8 cellular contexts compared by ENCODE assay signal in the genomic region with DNA sequence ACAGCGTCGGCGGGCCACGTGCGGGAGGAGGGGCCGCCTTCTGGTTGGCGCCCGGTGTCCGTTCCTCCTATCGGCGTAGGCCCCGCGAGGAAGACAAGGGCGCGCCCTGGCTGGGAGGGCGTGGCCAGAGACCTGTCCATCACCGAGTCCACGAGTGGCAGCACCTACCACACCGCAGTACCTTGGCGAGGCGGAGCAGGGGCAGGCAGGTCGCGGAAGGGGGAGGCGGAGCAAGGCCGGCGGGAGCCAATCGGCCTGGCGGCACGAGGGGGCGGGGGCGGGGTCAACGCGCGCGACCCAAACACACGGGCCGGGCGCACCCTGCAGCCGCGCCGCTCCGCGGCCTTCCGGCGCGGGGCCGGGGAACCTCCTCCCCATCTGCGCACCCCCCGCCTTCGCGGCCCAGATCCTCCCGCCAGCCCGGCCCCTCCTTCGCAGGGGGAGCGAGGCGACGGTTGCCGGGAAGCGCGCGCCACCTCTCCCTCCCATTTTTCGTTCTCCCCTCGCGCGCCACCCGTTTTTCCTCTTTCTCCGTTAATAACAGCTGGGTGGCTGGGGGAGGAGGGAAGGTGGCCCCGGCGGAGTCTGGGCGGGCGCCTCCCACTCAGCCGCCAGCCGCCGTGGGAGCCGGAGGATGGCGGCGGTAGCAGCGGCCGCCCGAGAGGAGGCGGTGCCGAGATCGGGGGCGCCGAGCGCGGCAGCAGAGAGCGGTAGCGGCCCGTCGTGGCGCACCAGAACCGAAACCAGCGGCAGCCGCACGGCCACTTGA. TPM values are rescaled to one million over a fixed set of nuclear protein-coding genes. Genes with fewer than 3 reads are reported as not detected.
A peak's percentile ranks its signal among the peaks of the same experiment; 100 is the strongest.
DNase-seq lines count a peak whose midpoint lies in the region; ATAC-seq and TF ChIP-seq lines count a peak whose summit lies in the region.

A gene (plus strand): TSS at position 300 of the 769 bp plus-strand sequence. CDS start 761 bp downstream, outside the sequence.

- WGBS in adipose tissue, 3 donors = 0 to 1% (median 0%) methylated on average over 50 to 96 of the region's 96 CpGs
- WGBS in heart left ventricle, 4 donors = 0 to 1% (median 0%) methylated on average over 46 to 96 of the region's 96 CpGs
- WGBS in upper lobe of left lung, 2 donors = 0% methylated on average over 33 to 68 of the region's 96 CpGs

- DNase-seq in NCI-H1417 treated with DMSO at 0.1 percent for 48 hours (lab: John Stamatoyannopoulos, UW) = peak; percentile 96
- DNase-seq in SW480 (ENCODE audit: low spot score) = peak; percentile 100
- peak; percentile 98 to 100 (median 99) for DNase-seq in heart left ventricle
- peak; percentile 87 to 99 (median 93) for DNase-seq in posterior cingulate gyrus
- peak; percentile 99 to 100 for DNase-seq in upper lobe of left lung

- H3K27me3 ChIP-seq in heart left ventricle (no peaks in the 10 kb centered on the region), upper lobe of left lung (no peaks in the 10 kb centered on the region)

- TF ChIP-seq CTCF in GM12875 (IDR thresholded peaks at IDR 0.05; ENCODE audit: borderline replicate concordance, insufficient read depth, low read depth, low read length) (peak; percentile 43; the same call in 1 of the 2 replicates), heart left ventricle (IDR thresholded peaks at IDR 0.05) (peak; percentile 19 to 80 (median 54)), upper lobe of left lung (IDR thresholded peaks at IDR 0.05) (peak; percentile 32 to 77 (median 70))

- H3K4me1 ChIP-seq in heart left ventricle = peaks cover 0 to 44% (median 23%) of the 10 kb centered on the region in 12 donors
- peaks cover 3 to 29% (median 19%) of the 10 kb centered on the region in 4 donors for H3K4me1 ChIP-seq in upper lobe of left lung

- TF ChIP-seq POLR2A in heart left ventricle (IDR thresholded peaks at IDR 0.05) = peak in 1 of 2 donors; percentile 79
- TF ChIP-seq POLR2A in upper lobe of left lung (IDR thresholded peaks at IDR 0.05) = peak in 3 of 4 donors; percentile 78 to 91 (median 81)

- H3K9me3 ChIP-seq in heart left ventricle = peaks cover 0 to 8% (median 0%) of the 10 kb centered on the region in 12 donors
- peaks cover 0 to 3% (median 0%) of the 10 kb centered on the region in 4 donors for H3K9me3 ChIP-seq in upper lobe of left lung

- TF ChIP-seq EP300 in upper lobe of left lung (IDR thresholded peaks at IDR 0.05) = peak in 1 of 4 donors; percentile 46

- H3K36me3 ChIP-seq in heart left ventricle = no peaks in the 10 kb centered on the region
- H3K36me3 ChIP-seq in upper lobe of left lung = no peaks in the 10 kb centered on the region

- ATAC-seq in HG02798 (IDR thresholded peaks at IDR 0.05; ENCODE audit: poor library complexity, unreplicated experiment) (peak; percentile 86), heart left ventricle (peak; percentile 96 to 99 (median 98)), upper lobe of left lung (ENCODE audit: low FRiP score in 2 of 2) (peak; percentile 94 to 99)

- peak within 1 kb of the TSS; percentile 95 for H3K27ac ChIP-seq in adipose tissue (ENCODE audit: low read depth, low read length)
- H3K27ac ChIP-seq in heart left ventricle = peak within 1 kb of the TSS; percentile 95 to 99 (median 98)
- peak within 1 kb of the TSS; percentile 91 to 100 (median 98) for H3K27ac ChIP-seq in upper lobe of left lung

- H3K4me3 ChIP-seq in GM12875 (ENCODE audit: low read depth, low read length) (peak within 1 kb of the TSS; percentile 78), heart left ventricle (peak within 1 kb of the TSS; percentile 54 to 98 (median 85)), upper lobe of left lung (peak within 1 kb of the TSS; percentile 14 to 95 (median 81))

- intact Hi-C loops in heart left ventricle (cut with DNase I) = loop anchor here in 3 of 10 donors (2.0 to 10.0 kb wide), 5 partner anchors 117 to 260 kb away; a partner anchor contains a TSS
- intact Hi-C loops in posterior cingulate gyrus (cut with DNase I) = loop anchor here (2.0 to 5.0 kb wide), 3 partner anchors 112 to 597 kb away; a partner anchor contains a TSS

RNA-seq across cellular contexts. Expression of the gene that starts here (rescaled TPM):
- polyA plus RNA-seq in adipose tissue (1 to 10 TPM; 5.2 to 8.2 (median 5.4) TPM), heart left ventricle (1 to 10 TPM; 2.7 to 6.1 TPM)
- total RNA-seq in heart left ventricle (10 to 100 TPM in 6 of 9 donors, 1 to 10 TPM in 3; 7.3 to 15.2 (median 10.9) TPM), upper lobe of left lung (10 to 100 TPM; 20.2 to 44.1 (median 27.1) TPM)

Comparison
In these comparisons a context has a peak if more than half of its experiments do, and no peak if none do; other contexts are left out.
1. Peak in every context shown above with its lines: DNase-seq, ATAC-seq, H3K4me3 ChIP-seq and H3K27ac ChIP-seq.